ENCODE assay signal across 19 cellular contexts in the genomic region with DNA sequence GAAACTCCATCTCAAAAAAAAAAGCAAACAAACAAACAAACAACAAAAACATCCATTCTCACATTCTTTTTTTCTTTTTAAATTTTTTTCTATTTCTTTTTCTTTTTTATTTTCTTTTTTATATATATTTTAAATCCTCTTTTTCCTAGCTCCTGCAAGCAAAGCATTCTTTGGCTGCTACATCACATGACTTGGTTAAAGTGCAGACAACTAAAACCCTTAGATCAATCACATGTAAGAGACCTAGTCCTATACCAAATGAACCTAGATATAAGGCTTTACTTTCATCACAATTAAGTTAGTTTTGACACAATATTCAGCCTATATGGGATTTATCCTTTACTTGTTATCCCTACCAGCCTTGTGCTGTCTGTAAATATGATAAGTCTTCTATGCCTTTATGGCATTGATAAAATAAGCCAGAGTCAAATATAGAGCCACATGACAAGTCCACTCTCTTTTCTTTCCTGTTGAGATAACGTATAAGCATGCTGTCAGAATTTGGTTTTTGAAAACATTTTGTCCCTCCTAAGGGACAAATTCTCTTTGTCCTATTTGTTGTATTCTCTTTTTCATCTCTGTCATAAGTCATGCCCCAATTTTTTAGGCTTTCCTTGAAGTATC. TPM values are rescaled to one million over a fixed set of nuclear protein-coding genes. Genes with fewer than 3 reads are reported as not detected.
A peak's percentile ranks its signal among the peaks of the same experiment; 100 is the strongest.
DNase-seq lines count a peak whose midpoint lies in the region; ATAC-seq, FAIRE-seq and TF ChIP-seq lines count a peak whose summit lies in the region.
"Had no signal": no experiment of that assay in that cellular context is flagged by ENCODE, and none has a peak within 500 bp of the region (broad histone marks: within the 10 kb centered on the region; RNA-seq: fewer than 3 reads in every experiment).

No MANE protein-coding gene starts in this region.

- CTCF ChIA-PET in CD8-positive, alpha-beta memory T cell (lab: Charles Lee) = interaction anchor here (1.0 kb wide), 1 partner anchor 45 kb away, joined by 3 read pairs; no protein-coding TSS in a partner anchor
- CTCF ChIA-PET in K562 (lab: Yijun Ruan, JAX; ENCODE audit: low intra/inter-chr PET ratio) = no interaction called here
- CTCF ChIA-PET in activated CD4-positive, alpha-beta T cell treated with anti-CD3 and anti-CD28 coated beads, Interleukin-2, amount 10 ng/mL, durations not matched to agents 7 days and 5 days (lab: Charles Lee) = no interaction called here

- no peaks in the 10 kb centered on the region for H3K9me1 ChIP-seq in K562 (ENCODE audit: control insufficient read depth, insufficient read depth, low read length)

- no peaks in the 10 kb centered on the region for H3K27me3 ChIP-seq in CD8-positive, alpha-beta memory T cell (ENCODE audit: insufficient read depth, low read length, poor library complexity, severe bottlenecking)
- no peaks in the 10 kb centered on the region for H3K27me3 ChIP-seq in HL-60 (ENCODE audit: insufficient read depth, poor library complexity, severe bottlenecking)
- H3K27me3 ChIP-seq in K562 (ENCODE audit: control insufficient read depth in 2 of 2, insufficient read depth in 2 of 2, low read length in 2 of 2) = no peaks in the 10 kb centered on the region
- H3K27me3 ChIP-seq: BLaER1 had no signal

- peak overlapping the region in 1 of 2 experiments; percentile 42; a peak in 2 of 4 replicates for H3K9ac ChIP-seq in K562 (ENCODE audit: insufficient read depth in 1 of 2, low read depth in 2 of 2, low read length in 2 of 2)
- H3K9ac ChIP-seq: BLaER1, SK-N-SH had no signal

- peak; percentile 56; the same call in 1 of the 2 replicates for TF ChIP-seq EP300 in K562 (IDR thresholded peaks at IDR 0.05; ENCODE audit: low read length)

- POLR2A ChIA-PET in CD8-positive, alpha-beta memory T cell (lab: Charles Lee) = no interaction called here
- POLR2A ChIA-PET in K562 (lab: Yijun Ruan, JAX) = interaction anchor here (0.7 to 0.9 kb wide), 2 partner anchors 10 to 28 kb away, joined by 3 read pairs; no protein-coding TSS in a partner anchor
- POLR2A ChIA-PET in activated CD4-positive, alpha-beta T cell treated with anti-CD3 and anti-CD28 coated beads, Interleukin-2, amount 10 ng/mL, durations not matched to agents 7 days and 5 days (lab: Charles Lee) = interaction anchor here (0.7 kb wide), 1 partner anchor 305 kb away, joined by 3 read pairs; no protein-coding TSS in a partner anchor

- intact Hi-C loops in K562 (cut with micrococcal nuclease) (no loop called here), Right ventricle myocardium superior (cut with DNase I) (no loop called here)

- H3K4me1 Mint-ChIP-seq in CD8-positive, alpha-beta memory T cell = peaks cover 56 to 82% (median 68%) of the 10 kb centered on the region in 3 donors
- H3K4me1 Mint-ChIP-seq in nephron progenitor cell = peaks cover 5% of the 10 kb centered on the region
- H3K4me1 Mint-ChIP-seq in activated CD4-positive, alpha-beta T cell treated with anti-CD3 and anti-CD28 coated beads, Interleukin-2, amount 10 ng/mL, durations not matched to agents 7 days and 5 days = peaks cover 38% of the 10 kb centered on the region

- WGBS in K562 (ENCODE audit: insufficient coverage, low coverage, missing lambda C conversion rate) = 0% methylated on average over 1 of the region's 1 CpG

- H3K36me3 Mint-ChIP-seq in CD8-positive, alpha-beta memory T cell = peaks cover 0 to 60% (median 23%) of the 10 kb centered on the region in 3 donors
- H3K36me3 Mint-ChIP-seq in nephron progenitor cell (ENCODE audit: low read depth) = peaks cover 79% of the 10 kb centered on the region
- H3K36me3 Mint-ChIP-seq in activated CD4-positive, alpha-beta T cell treated with anti-CD3 and anti-CD28 coated beads, Interleukin-2, amount 10 ng/mL, durations not matched to agents 7 days and 5 days (ENCODE audit: low read depth) = peaks cover 38% of the 10 kb centered on the region

- no peaks in the 10 kb centered on the region for H3K9me3 Mint-ChIP-seq in CD8-positive, alpha-beta memory T cell
- no peaks in the 10 kb centered on the region for H3K9me3 Mint-ChIP-seq in nephron progenitor cell
- H3K9me3 Mint-ChIP-seq in activated CD4-positive, alpha-beta T cell treated with anti-CD3 and anti-CD28 coated beads, Interleukin-2, amount 10 ng/mL, durations not matched to agents 7 days and 5 days = no peaks in the 10 kb centered on the region
- H3K9me3 Mint-ChIP-seq: CD8-positive, alpha-beta T cell had no signal

- no peak for TF ChIP-seq POLR2A in K562 (conservative IDR thresholded peaks at IDR 0.05)

- H3K36me3 ChIP-seq in CD8-positive, alpha-beta memory T cell (ENCODE audit: insufficient read depth, low read length) = no peaks in the 10 kb centered on the region
- H3K36me3 ChIP-seq in K562 (ENCODE audit: control insufficient read depth, insufficient read depth, low read length) = peaks cover 45% of the 10 kb centered on the region

- in situ Hi-C loops in K562 (cut with MboI) = no loop called here

- no peak for TF ChIP-seq RAD21 in K562 (CRISPR knock-in tag; conservative IDR thresholded peaks at IDR 0.05 in 1 of 2, IDR thresholded peaks at IDR 0.05 in 1 of 2)

- H3K4me2 ChIP-seq in K562 (ENCODE audit: insufficient read depth, low read length) = peak overlapping the region; percentile 55
- H3K4me2 ChIP-seq: BLaER1, SK-N-SH had no signal

- FAIRE-seq in K562 (lab: Jason Lieb, UNC) = peak; percentile 11
- FAIRE-seq: D721Med had no signal

- no peak for DNase-seq in CD8-positive, alpha-beta memory T cell
- DNase-seq in HL-60 (ENCODE audit: low read depth in 1 of 2, low spot score in 1 of 2) (no peak), K562 (ENCODE audit: extremely low read depth in 1 of 4, low spot score in 3 of 4) (peak in 2 of 4 experiments; percentile 36 to 48), nephron progenitor cell (no peak), HuH-7.5 (ENCODE audit: low spot score) (no peak), Right ventricle myocardium superior (no peak)
- no peak for DNase-seq in activated CD4-positive, alpha-beta T cell treated with anti-CD3 and anti-CD28 coated beads, Interleukin-2, amount 10 ng/mL, durations not matched to agents 7 days and 5 days
- DNase-seq: CD8-positive, alpha-beta T cell; DMS79 treated with DMSO at 0.1 percent for 48 hours; H7; NCI-H1105; NCI-H1694 treated with DMSO at 0.1 percent for 48 hours; NCI-H510A; NCI-H774; SHP77; SK-N-SH had no signal

- peaks cover 86% of the 10 kb centered on the region for H3K79me2 ChIP-seq in K562 (ENCODE audit: control insufficient read depth, insufficient read depth, low read length)

- H3K27me3 Mint-ChIP-seq in CD8-positive, alpha-beta memory T cell = no peaks in the 10 kb centered on the region
- H3K27me3 Mint-ChIP-seq in nephron progenitor cell (ENCODE audit: low read depth, poor library complexity) = no peaks in the 10 kb centered on the region
- H3K27me3 Mint-ChIP-seq in activated CD4-positive, alpha-beta T cell treated with anti-CD3 and anti-CD28 coated beads, Interleukin-2, amount 10 ng/mL, durations not matched to agents 7 days and 5 days = no peaks in the 10 kb centered on the region

- H3K27ac ChIP-seq in CD8-positive, alpha-beta memory T cell (ENCODE audit: low read depth, low read length) = peak overlapping the region; percentile 52
- H3K27ac ChIP-seq in HL-60 (replicated peaks) = peak overlapping the region; percentile 8; the same call in 1 of the 2 replicates
- H3K27ac ChIP-seq in K562 (ENCODE audit: extremely low read depth, low read depth, low read length) = peak overlapping the region; percentile 50
- H3K27ac ChIP-seq: BLaER1 had no signal

- TF ChIP-seq CTCF in HL-60 (IDR thresholded peaks at IDR 0.05; ENCODE audit: insufficient read depth, low read length) (no peak), K562 (IDR thresholded peaks at IDR 0.05 in 2 of 3, conservative IDR thresholded peaks at IDR 0.05 in 1 of 3; ENCODE audit: insufficient read depth in 2 of 3, low read depth in 1 of 3, low read length in 3 of 3) (no peak), nephron progenitor cell (IDR thresholded peaks at IDR 0.05) (no peak)

- H3K4me3 Mint-ChIP-seq in CD8-positive, alpha-beta memory T cell = no peak overlapping the region
- H3K4me3 Mint-ChIP-seq in nephron progenitor cell = no peak overlapping the region
- no peak overlapping the region for H3K4me3 Mint-ChIP-seq in activated CD4-positive, alpha-beta T cell treated with anti-CD3 and anti-CD28 coated beads, Interleukin-2, amount 10 ng/mL, durations not matched to agents 7 days and 5 days
- H3K4me3 Mint-ChIP-seq: CD8-positive, alpha-beta T cell had no signal

- no TSS peak for BruUV-seq in K562 (replicated peaks; lab: Mats Ljungman, UMichigan)

- H3K27ac Mint-ChIP-seq in CD8-positive, alpha-beta memory T cell = peak overlapping the region in 3 of 8 donors; percentile 6 to 65 (median 6)
- peak overlapping the region; percentile 11 for H3K27ac Mint-ChIP-seq in nephron progenitor cell
- no peak overlapping the region for H3K27ac Mint-ChIP-seq in activated CD4-positive, alpha-beta T cell treated with anti-CD3 and anti-CD28 coated beads, Interleukin-2, amount 10 ng/mL, durations not matched to agents 7 days and 5 days
- H3K27ac Mint-ChIP-seq: CD8-positive, alpha-beta T cell had no signal

- H4K20me1 ChIP-seq in K562 (replicated peaks; ENCODE audit: control insufficient read depth, insufficient read depth, low read length) = no peaks in the 10 kb centered on the region

- ATAC-seq in K562 (peak; percentile 75), HG03159 (IDR thresholded peaks at IDR 0.05; ENCODE audit: unreplicated experiment) (no peak), Right ventricle myocardium superior (ENCODE audit: poor library complexity) (no peak)
- ATAC-seq: CD8-positive, alpha-beta T cell had no signal

- no peaks in the 10 kb centered on the region for H3K9me3 ChIP-seq in CD8-positive, alpha-beta memory T cell (ENCODE audit: low read length)
- H3K9me3 ChIP-seq in K562 (replicated peaks; ENCODE audit: control insufficient read depth, insufficient read depth, low read depth, low read length) = no peaks in the 10 kb centered on the region
- H3K9me3 ChIP-seq: BLaER1, SK-N-SH had no signal

- no peak overlapping the region for H3K4me3 ChIP-seq in CD8-positive, alpha-beta memory T cell (ENCODE audit: low read length)
- H3K4me3 ChIP-seq in HL-60 (replicated peaks; ENCODE audit: insufficient read depth, low read length) (no peak overlapping the region), K562 (no peak overlapping the region)
- H3K4me3 ChIP-seq: BLaER1 had no signal

- H3K4me1 ChIP-seq in CD8-positive, alpha-beta memory T cell (ENCODE audit: insufficient read depth, low read length) = peaks cover 11% of the 10 kb centered on the region
- H3K4me1 ChIP-seq in K562 (replicated peaks in 1 of 2; ENCODE audit: control insufficient read depth in 2 of 2, insufficient read depth in 2 of 2, low read length in 2 of 2) = peaks cover 11 to 26% of the 10 kb centered on the region in 2 experiments

- peak overlapping the region; percentile 46 for H2AFZ ChIP-seq in K562 (ENCODE audit: low read depth, low read length)

RNA-seq across cellular contexts. Expression of gene UBR1, which starts 11.3 kb away (rescaled TPM):
- total RNA-seq in CD8-positive, alpha-beta memory T cell = 10 to 100 TPM; 28.6 to 29.7 TPM
- 15.4 TPM for polyA plus RNA-seq in CD8-positive, alpha-beta memory T cell
- 44.9 and 175 TPM in 2 replicates for total RNA-seq in K562 (2011; cell fraction: chromatin; rRNA removed; ENCODE audit: low replicate concordance)
- total RNA-seq in K562 (2011; cell fraction: nucleolus; rRNA removed) = 23.3 and 24.9 TPM in 2 replicates
- 47.1 and 58.6 TPM in 2 replicates for total RNA-seq in K562 (2011; cell fraction: nucleoplasm; rRNA removed)
- total RNA-seq in K562 (2014; rRNA removed) (15.3 and 20.9 TPM in 2 replicates), K562 (2014; rRNA removed; fragmentation: Illumina TruSeq; extraction: Trizol) (30.7 and 32.8 TPM in 2 replicates), K562 (2015; rRNA removed; fragmentation: Illumina TruSeq; extraction: Trizol) (23.6 and 28.6 TPM in 2 replicates), K562 (2021) (21.2 and 24.0 TPM in 2 replicates), Right ventricle myocardium superior (19.5 TPM)
- polyA plus RNA-seq in K562 (2011; rRNA removed) (10.6 and 15.7 TPM in 2 replicates), K562 (2014; fragmentation: Illumina TruSeq; extraction: Trizol) (10.8 and 14.2 TPM in 2 replicates), K562 (2014; fragmentation: Nextera tagmentation; extraction: Ambion mirVana) (1 to 10 TPM; 5.8 to 7.1 TPM), K562 (2014; rRNA removed) (10.8 and 11.6 TPM in 2 replicates)
- polyA plus RNA-seq in K562 (2011; cell fraction: cytosol; rRNA removed) = 2.7 and 4.1 TPM in 2 replicates
- 11.4 and 13.6 TPM in 2 replicates for polyA plus RNA-seq in K562 (2011; cell fraction: nucleus; rRNA removed)
- 7.8 and 9.5 TPM in 2 replicates for polyA plus RNA-seq in K562 (2012)
- polyA minus RNA-seq in K562 (2011; rRNA and poly(A)+ RNA removed) = 39.0 and 48.8 TPM in 2 replicates
- 16.3 and 21.1 TPM in 2 replicates for polyA minus RNA-seq in K562 (2011; cell fraction: cytosol; rRNA and poly(A)+ RNA removed)
- 47.7 and 61.1 TPM in 2 replicates for polyA minus RNA-seq in K562 (2011; cell fraction: nucleus; rRNA and poly(A)+ RNA removed)
- 10 to 100 TPM; 27.8 to 31.8 TPM for total RNA-seq in activated CD4-positive, alpha-beta T cell treated with anti-CD3 and anti-CD28 coated beads, Interleukin-2, amount 10 ng/mL, durations not matched to agents 7 days and 5 days

RNA-seq across cellular contexts. Expression of gene TMEM62, which starts 38.9 kb away (rescaled TPM):
- total RNA-seq in CD8-positive, alpha-beta memory T cell = 10 to 100 TPM; 13.2 to 18.1 TPM
- 11.2 TPM for polyA plus RNA-seq in CD8-positive, alpha-beta memory T cell
- total RNA-seq in K562 (2011; cell fraction: chromatin; rRNA removed; ENCODE audit: low replicate concordance) = 31.6 and 73.3 TPM in 2 replicates
- 19.7 and 20.0 TPM in 2 replicates for total RNA-seq in K562 (2011; cell fraction: nucleolus; rRNA removed)
- total RNA-seq in K562 (2011; cell fraction: nucleoplasm; rRNA removed) = 36.1 and 40.1 TPM in 2 replicates
- total RNA-seq in K562 (2014; rRNA removed) = 13.8 and 14.2 TPM in 2 replicates
- 15.7 and 19.8 TPM in 2 replicates for total RNA-seq in K562 (2014; rRNA removed; fragmentation: Illumina TruSeq; extraction: Trizol)
- total RNA-seq in K562 (2015; rRNA removed; fragmentation: Illumina TruSeq; extraction: Trizol) = 16.6 and 16.9 TPM in 2 replicates
- 10.6 and 11.9 TPM in 2 replicates for total RNA-seq in K562 (2021)
- polyA plus RNA-seq in K562 (2011; rRNA removed) = 7.3 and 10.6 TPM in 2 replicates
- polyA plus RNA-seq in K562 (2011; cell fraction: cytosol; rRNA removed) = 4.7 and 7.6 TPM in 2 replicates
- polyA plus RNA-seq in K562 (2011; cell fraction: nucleus; rRNA removed) = 9.2 and 11.6 TPM in 2 replicates
- 7.0 and 9.6 TPM in 2 replicates for polyA plus RNA-seq in K562 (2012)
- polyA plus RNA-seq in K562 (2014; fragmentation: Illumina TruSeq; extraction: Trizol) = 13.8 and 14.4 TPM in 2 replicates
- 1 to 10 TPM; 4.4 to 6.6 TPM for polyA plus RNA-seq in K562 (2014; fragmentation: Nextera tagmentation; extraction: Ambion mirVana)
- polyA plus RNA-seq in K562 (2014; rRNA removed) = 8.5 and 11.1 TPM in 2 replicates
- 12.9 and 17.0 TPM in 2 replicates for polyA minus RNA-seq in K562 (2011; rRNA and poly(A)+ RNA removed)
- 3.0 and 3.4 TPM in 2 replicates for polyA minus RNA-seq in K562 (2011; cell fraction: cytosol; rRNA and poly(A)+ RNA removed)
- 11.6 and 12.4 TPM in 2 replicates for polyA minus RNA-seq in K562 (2011; cell fraction: nucleus; rRNA and poly(A)+ RNA removed)
- total RNA-seq in activated CD4-positive, alpha-beta T cell treated with anti-CD3 and anti-CD28 coated beads, Interleukin-2, amount 10 ng/mL, durations not matched to agents 7 days and 5 days = 10 to 100 TPM; 15.3 to 18.5 TPM
- 9.4 TPM for total RNA-seq in Right ventricle myocardium superior
